ENCODE assay signal across 8 cellular contexts in genomic region chr19:45643024-45643926, GRCh38. TPM values are rescaled to one million over a fixed set of nuclear protein-coding genes. Genes with fewer than 3 reads are reported as not detected.
A peak's percentile ranks its signal among the peaks of the same experiment; 100 is the strongest.
DNase-seq lines count a peak whose midpoint lies in the region; ATAC-seq and TF ChIP-seq lines count a peak whose summit lies in the region.

No MANE protein-coding gene starts in this region.

- DNase-seq in GM12864 (ENCODE audit: low read depth) (peak; percentile 71), NOMO-1 treated with dmso at 0.1 percent for 144 hours (lab: John Stamatoyannopoulos, UW; ENCODE audit: unreplicated experiment) (peak; percentile 76), mesendoderm (peak; percentile 91)
- DNase-seq in activated CD8-positive, alpha-beta memory T cell treated with anti-CD3 and anti-CD28 coated beads, Interleukin-2, amount 10 ng/mL, durations not matched to agents 7 days and 5 days: peak; percentile 93
- peak; percentile 77 to 79 for DNase-seq in stimulated activated CD8-positive, alpha-beta memory T cell treated with anti-CD3 and anti-CD28 coated beads, Interleukin-2, amount 100 ng/mL, for 1 hour (ENCODE audit: low read depth in 2 of 2)

- no CpG with 5 or more reads among the region's 39 CpGs for WGBS in mesendoderm (ENCODE audit: extremely low coverage, insufficient coverage, low lambda C conversion rate)

- no peak overlapping the region for H4K8ac ChIP-seq in mesendoderm (ENCODE audit: low read depth, low read length)

- no peak overlapping the region for H4K5ac ChIP-seq in mesendoderm (ENCODE audit: low read length)

- no peaks in the 10 kb centered on the region for H3K9me3 Mint-ChIP-seq in activated CD8-positive, alpha-beta memory T cell treated with anti-CD3 and anti-CD28 coated beads, Interleukin-2, amount 10 ng/mL, durations not matched to agents 7 days and 5 days (ENCODE audit: low read depth)

- no peaks in the 10 kb centered on the region for H3K27me3 Mint-ChIP-seq in activated CD8-positive, alpha-beta memory T cell treated with anti-CD3 and anti-CD28 coated beads, Interleukin-2, amount 10 ng/mL, durations not matched to agents 7 days and 5 days

- H3K23ac ChIP-seq in mesendoderm (ENCODE audit: low read length): no peak overlapping the region

- H2BK5ac ChIP-seq in mesendoderm (ENCODE audit: low read length): no peak overlapping the region

- peak overlapping the region; percentile 96 for H3K4me2 ChIP-seq in mesendoderm (ENCODE audit: low read length)

- H2AK5ac ChIP-seq in mesendoderm (ENCODE audit: low read length): no peak overlapping the region

- H3K4me1 ChIP-seq in HUES6 (ENCODE audit: control insufficient read depth, insufficient read depth, low read length) (peaks cover 20% of the 10 kb centered on the region), endocrine pancreas (ENCODE audit: control insufficient read depth, insufficient read depth, low read length) (no peaks in the 10 kb centered on the region), mesendoderm (ENCODE audit: control insufficient read depth, low read depth, low read length) (peaks cover 6% of the 10 kb centered on the region)

- ATAC-seq in activated CD8-positive, alpha-beta memory T cell treated with anti-CD3 and anti-CD28 coated beads, Interleukin-2, amount 10 ng/mL, durations not matched to agents 7 days and 5 days: peak; percentile 7
- no peak for ATAC-seq in GM19324 (IDR thresholded peaks at IDR 0.05; ENCODE audit: low FRiP score, unreplicated experiment)

- H2BK15ac ChIP-seq in mesendoderm (replicated peaks; ENCODE audit: low read depth): no peak overlapping the region

- H3K79me2 ChIP-seq in mesendoderm (ENCODE audit: control insufficient read depth, insufficient read depth, low read length): no peaks in the 10 kb centered on the region

- H3K56ac ChIP-seq in mesendoderm (ENCODE audit: low read length): peak overlapping the region; percentile 82

- peaks cover 6% of the 10 kb centered on the region for H3K36me3 Mint-ChIP-seq in activated CD8-positive, alpha-beta memory T cell treated with anti-CD3 and anti-CD28 coated beads, Interleukin-2, amount 10 ng/mL, durations not matched to agents 7 days and 5 days

- H3K79me1 ChIP-seq in mesendoderm (ENCODE audit: low read length): no peaks in the 10 kb centered on the region

- peak overlapping the region; percentile 45 for H3K4me3 ChIP-seq in GM12864 (ENCODE audit: low read depth, low read length)
- peak overlapping the region; percentile 80 for H3K4me3 ChIP-seq in HUES6 (ENCODE audit: low read depth, low read length)
- peak overlapping the region; percentile 12 for H3K4me3 ChIP-seq in endocrine pancreas (ENCODE audit: control insufficient read depth, insufficient read depth, low read length)
- H3K4me3 ChIP-seq in mesendoderm (ENCODE audit: low read length): peak overlapping the region; percentile 55

- H3K27me3 ChIP-seq in HUES6 (ENCODE audit: control insufficient read depth, insufficient read depth, low read length) (0 out of 2 replicates have a peak, but pooled peaks cover 4% of the 10 kb centered on the region), endocrine pancreas (ENCODE audit: control insufficient read depth, insufficient read depth, low read length) (no peaks in the 10 kb centered on the region), mesendoderm (ENCODE audit: insufficient read depth, low read length, poor library complexity) (no peaks in the 10 kb centered on the region)

- no peak overlapping the region for H2BK120ac ChIP-seq in mesendoderm (ENCODE audit: low read depth, low read length)

- peak; percentile 100 for TF ChIP-seq CTCF in GM12864 (IDR thresholded peaks at IDR 0.05; ENCODE audit: low read depth, low read length, missing control alignments)

- H3K4me1 Mint-ChIP-seq in activated CD8-positive, alpha-beta memory T cell treated with anti-CD3 and anti-CD28 coated beads, Interleukin-2, amount 10 ng/mL, durations not matched to agents 7 days and 5 days: peaks cover 46% of the 10 kb centered on the region

- H3K4ac ChIP-seq in mesendoderm (ENCODE audit: low read depth, low read length): no peak overlapping the region

- H3K27ac ChIP-seq in HUES6 (ENCODE audit: low read depth, low read length) (no peak overlapping the region), mesendoderm (ENCODE audit: low read depth, low read length) (no peak overlapping the region)

- H3K9me3 ChIP-seq in HUES6 (ENCODE audit: control insufficient read depth, insufficient read depth, low read depth, low read length): no peaks in the 10 kb centered on the region
- H3K9me3 ChIP-seq in endocrine pancreas (ENCODE audit: control insufficient read depth, low read length): no peaks in the 10 kb centered on the region

- CTCF ChIA-PET in activated CD8-positive, alpha-beta memory T cell treated with anti-CD3 and anti-CD28 coated beads, Interleukin-2, amount 10 ng/mL, durations not matched to agents 7 days and 5 days (lab: Charles Lee): interaction anchor here (0.5 to 5.0 kb wide), 38 partner anchors 10 to 226 kb away, joined by 3 to 71 read pairs (median 8); partner anchors contain the start of genes FOSB, GIPR, OPA3 and PPM1N

- H3K18ac ChIP-seq in mesendoderm (ENCODE audit: low read length): no peak overlapping the region

- peak overlapping the region; percentile 18 for H3K9ac ChIP-seq in HUES6 (ENCODE audit: low read length)
- no peak overlapping the region for H3K9ac ChIP-seq in endocrine pancreas (ENCODE audit: control insufficient read depth, insufficient read depth, low read length)
- H3K9ac ChIP-seq in mesendoderm (ENCODE audit: low read length): peak overlapping the region; percentile 73

- peak overlapping the region; percentile 73 for H3K4me3 Mint-ChIP-seq in activated CD8-positive, alpha-beta memory T cell treated with anti-CD3 and anti-CD28 coated beads, Interleukin-2, amount 10 ng/mL, durations not matched to agents 7 days and 5 days

- H3K36me3 ChIP-seq in HUES6 (ENCODE audit: control insufficient read depth, insufficient read depth, low read length) (no peaks in the 10 kb centered on the region), endocrine pancreas (ENCODE audit: control insufficient read depth, insufficient read depth, low read length) (no peaks in the 10 kb centered on the region), mesendoderm (ENCODE audit: control insufficient read depth, insufficient read depth, low read length) (no peaks in the 10 kb centered on the region)

- peak overlapping the region; percentile 99 for H3K27ac Mint-ChIP-seq in activated CD8-positive, alpha-beta memory T cell treated with anti-CD3 and anti-CD28 coated beads, Interleukin-2, amount 10 ng/mL, durations not matched to agents 7 days and 5 days

RNA-seq across cellular contexts. Expression of gene EML2, which starts 4.1 kb away (rescaled TPM):
- 100 to 1,000 TPM; 122 to 128 TPM for total RNA-seq in activated CD8-positive, alpha-beta memory T cell treated with anti-CD3 and anti-CD28 coated beads, Interleukin-2, amount 10 ng/mL, durations not matched to agents 7 days and 5 days
- 5.3 TPM for polyA plus RNA-seq in mesendoderm (2013, experiment 1 of 2)
- polyA plus RNA-seq in mesendoderm (2013, experiment 2 of 2): 5.6 TPM

RNA-seq across cellular contexts. Expression of gene GIPR, which starts 24.7 kb away (rescaled TPM):
- total RNA-seq in activated CD8-positive, alpha-beta memory T cell treated with anti-CD3 and anti-CD28 coated beads, Interleukin-2, amount 10 ng/mL, durations not matched to agents 7 days and 5 days: 10 to 100 TPM; 12.1 to 14.7 TPM
- 0.07 TPM for polyA plus RNA-seq in mesendoderm (2013, experiment 1 of 2)
- polyA plus RNA-seq in mesendoderm (2013, experiment 2 of 2): 0.10 TPM

RNA-seq across cellular contexts. Expression of gene GPR4, which starts 41.3 kb away (rescaled TPM):
- total RNA-seq in activated CD8-positive, alpha-beta memory T cell treated with anti-CD3 and anti-CD28 coated beads, Interleukin-2, amount 10 ng/mL, durations not matched to agents 7 days and 5 days: not detected
- polyA plus RNA-seq in mesendoderm (2013, experiment 1 of 2): 0.14 TPM
- polyA plus RNA-seq in mesendoderm (2013, experiment 2 of 2): 0.10 TPM

RNA-seq across cellular contexts. Expression of gene SNRPD2, which starts 48.5 kb away (rescaled TPM):
- 100 to 1,000 TPM; 602 to 634 TPM for total RNA-seq in activated CD8-positive, alpha-beta memory T cell treated with anti-CD3 and anti-CD28 coated beads, Interleukin-2, amount 10 ng/mL, durations not matched to agents 7 days and 5 days
- 2,012 TPM for polyA plus RNA-seq in mesendoderm (2013, experiment 1 of 2)
- polyA plus RNA-seq in mesendoderm (2013, experiment 2 of 2): 2,008 TPM

RNA-seq across cellular contexts. Expression of gene QPCTL, which starts 49.2 kb away (rescaled TPM):
- 10 to 100 TPM in 1 of 2 experiments, 1 to 10 TPM in 1; 9.6 to 12.7 TPM for total RNA-seq in activated CD8-positive, alpha-beta memory T cell treated with anti-CD3 and anti-CD28 coated beads, Interleukin-2, amount 10 ng/mL, durations not matched to agents 7 days and 5 days
- polyA plus RNA-seq in mesendoderm (2013, experiment 1 of 2): 9.4 TPM
- polyA plus RNA-seq in mesendoderm (2013, experiment 2 of 2): 9.6 TPM

Comparison
In these comparisons a context has a peak if more than half of its experiments do, and no peak if none do; other contexts are left out.
1. H3K4me3 ChIP-seq: peak in every context shown above with its lines; median percentile 80 in HUES6; 55 in mesendoderm; 45 in GM12864; 12 in endocrine pancreas.